17 cellular contexts compared by ENCODE assay signal in the genomic region with DNA sequence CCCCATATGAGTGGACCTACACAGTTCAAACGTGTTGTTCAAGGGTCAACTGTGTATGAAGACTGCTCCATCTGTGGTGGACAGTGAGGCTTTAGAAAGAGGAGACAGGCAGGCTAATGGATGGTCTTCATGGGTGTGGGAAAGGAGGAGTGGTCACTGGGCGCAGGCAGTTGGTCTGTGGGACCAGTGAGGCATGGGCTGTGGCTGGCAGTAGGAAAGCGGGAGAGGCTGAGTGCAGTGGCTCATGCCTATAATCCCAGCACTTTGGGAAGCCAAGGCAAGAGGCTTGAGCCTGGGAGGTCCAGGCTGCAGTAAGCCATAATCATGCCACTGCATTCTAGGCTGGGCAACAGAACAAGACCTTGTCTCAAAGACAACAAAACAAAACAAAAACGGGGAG. TPM values are rescaled to one million over a fixed set of nuclear protein-coding genes. Genes with fewer than 3 reads are reported as not detected.
DNase-seq lines count a peak whose midpoint lies in the region; ATAC-seq, FAIRE-seq and TF ChIP-seq lines count a peak whose summit lies in the region.
"Had no signal": no experiment of that assay in that cellular context is flagged by ENCODE, and none has a peak within 500 bp of the region (broad histone marks: within the 10 kb centered on the region; RNA-seq: fewer than 3 reads in every experiment).

No MANE protein-coding gene starts in this region.

- H3K36me3 ChIP-seq in HEK293 (ENCODE audit: control insufficient read depth in 2 of 2, insufficient read depth in 1 of 2, low read length in 2 of 2) (peaks cover 0 to under 1% of the 10 kb centered on the region in 2 experiments; a peak in 1 of 3 replicates), astrocyte (ENCODE audit: insufficient read depth, low read length) (no peaks in the 10 kb centered on the region), neuronal stem cell (replicated peaks in 1 of 2; ENCODE audit: control insufficient read depth in 2 of 2, insufficient read depth in 2 of 2, low read length in 2 of 2) (peaks cover 2 to 17% of the 10 kb centered on the region in 2 donors), SJCRH30 (no peaks in the 10 kb centered on the region)

- H2BK12ac ChIP-seq in neuronal stem cell (ENCODE audit: low read length): no peak overlapping the region

- H2AK5ac ChIP-seq in neuronal stem cell (ENCODE audit: low read depth, low read length): no peak overlapping the region

- H3K27me3 ChIP-seq in astrocyte (ENCODE audit: insufficient read depth, low read length): no peaks in the 10 kb centered on the region
- peaks cover 0 to 15% (median 0%) of the 10 kb centered on the region in 3 experiments for H3K27me3 ChIP-seq in neuronal stem cell (ENCODE audit: control insufficient read depth in 3 of 3, insufficient read depth in 3 of 3, low read depth in 1 of 3, low read length in 3 of 3)
- no peaks in the 10 kb centered on the region for H3K27me3 ChIP-seq in SJCRH30

- H3K9me3 Mint-ChIP-seq in CD14-positive monocyte (peaks cover 0 to 16% (median 5%) of the 10 kb centered on the region in 7 donors), astrocyte (ENCODE audit: unreplicated experiment) (no peaks in the 10 kb centered on the region)

- H3K27me3 Mint-ChIP-seq in CD14-positive monocyte (ENCODE audit: low read depth in 3 of 3): peaks cover 28 to 44% (median 40%) of the 10 kb centered on the region in 3 donors
- H3K27me3 Mint-ChIP-seq in astrocyte (ENCODE audit: low read depth, unreplicated experiment): peaks cover 27% of the 10 kb centered on the region

- H3K9ac ChIP-seq in astrocyte (ENCODE audit: low read length) (no peak overlapping the region), neuronal stem cell (ENCODE audit: low read depth, low read length, poor library complexity) (peak overlapping the region; percentile 27)

- CTCF ChIA-PET in HEK293 (lab: Yijun Ruan, JAX): interaction anchor here (1.3 kb wide), 1 partner anchor 17 kb away, joined by 4 read pairs; no protein-coding TSS in a partner anchor

- no peak for ATAC-seq in HG03457 (IDR thresholded peaks at IDR 0.05; ENCODE audit: unreplicated experiment)
- no peak for ATAC-seq in HG03378 (IDR thresholded peaks at IDR 0.05; ENCODE audit: unreplicated experiment)

- H3K36me3 Mint-ChIP-seq in CD14-positive monocyte (peaks cover 18 to 33% of the 10 kb centered on the region in 2 donors), astrocyte (ENCODE audit: low read depth, unreplicated experiment) (peaks cover 1% of the 10 kb centered on the region)

- H3K18ac ChIP-seq in neuronal stem cell (ENCODE audit: low read length): no peak overlapping the region

- H3K27ac Mint-ChIP-seq in CD14-positive monocyte: peak overlapping the region; percentile 33 to 97 (median 95)
- H3K27ac Mint-ChIP-seq in astrocyte (ENCODE audit: unreplicated experiment): peak overlapping the region; percentile 63

- H3K27ac ChIP-seq in HEK293 (ENCODE audit: extremely low read depth, low read depth, low read length) (no peak overlapping the region), astrocyte (ENCODE audit: low read depth, low read length) (no peak overlapping the region), neuronal stem cell (replicated peaks; ENCODE audit: low read length) (no peak overlapping the region), SJCRH30 (no peak overlapping the region)

- H3K4me3 Mint-ChIP-seq in CD14-positive monocyte (peak overlapping the region; percentile 86 to 99), astrocyte (ENCODE audit: unreplicated experiment) (peak overlapping the region; percentile 23)

- H3K9me3 ChIP-seq in HEK293 (ENCODE audit: control insufficient read depth, insufficient read depth, low read depth, low read length) (no peaks in the 10 kb centered on the region), astrocyte (ENCODE audit: insufficient read depth, low read depth, low read length) (no peaks in the 10 kb centered on the region), neuronal stem cell (replicated peaks in 1 of 2; ENCODE audit: control insufficient read depth in 2 of 2, insufficient read depth in 1 of 2, low read depth in 1 of 2, low read length in 2 of 2) (no peaks in the 10 kb centered on the region), SJCRH30 (replicated peaks) (no peaks in the 10 kb centered on the region)

- H3K4me3 ChIP-seq in HEK293 (ENCODE audit: low read depth, low read length) (no peak overlapping the region), astrocyte (ENCODE audit: insufficient read depth, low read depth, low read length) (no peak overlapping the region), neuronal stem cell (ENCODE audit: low read length in 2 of 2) (no peak overlapping the region), SJCRH30 (no peak overlapping the region)

- H3K79me2 ChIP-seq in astrocyte (ENCODE audit: insufficient read depth, low read length): no peaks in the 10 kb centered on the region

- H4K91ac ChIP-seq in neuronal stem cell (ENCODE audit: low read depth, low read length, poor library complexity): no peak overlapping the region

- no peak for FAIRE-seq in astrocyte (lab: Jason Lieb, UNC)
- FAIRE-seq: HTR-8/SVneo had no signal

- no peak overlapping the region for H3K14ac ChIP-seq in neuronal stem cell (ENCODE audit: low read length)

- no peak overlapping the region for H3K4me2 ChIP-seq in astrocyte (ENCODE audit: low read length)
- no peak overlapping the region for H3K4me2 ChIP-seq in neuronal stem cell (ENCODE audit: insufficient read depth, low read length, poor library complexity, severe bottlenecking)

- H2BK5ac ChIP-seq in neuronal stem cell (ENCODE audit: low read length): no peak overlapping the region

- H2BK15ac ChIP-seq in neuronal stem cell (ENCODE audit: low read length): no peak overlapping the region

- no peak overlapping the region for H2BK120ac ChIP-seq in neuronal stem cell (ENCODE audit: low read depth, low read length)

- no peak for DNase-seq in CD14-positive monocyte (ENCODE audit: low spot score)
- no peak for DNase-seq in astrocyte (ENCODE audit: low read depth)
- DNase-seq in neuronal stem cell (ENCODE audit: low spot score): no peak
- DNase-seq in SJCRH30: no peak
- no peak for DNase-seq in NCI-H345 treated with DMSO at 0.1 percent for 48 hours (lab: John Stamatoyannopoulos, UW; ENCODE audit: unreplicated experiment)
- DNase-seq: activated CD4-positive, CD25-positive, alpha-beta regulatory T cell treated with anti-CD3 and anti-CD28 coated beads, Interleukin-2, amount 50 U/mL, for 72 hours; amniotic stem cell; DMS 273 treated with DMSO at 0.1 percent for 48 hours; NCI-H1105 treated with DMSO at 0.1 percent for 48 hours; NCI-H524; SHP77 treated with DMSO at 0.1 percent for 48 hours; stimulated activated CD4-positive, alpha-beta T cell treated with anti-CD3 and anti-CD28 coated beads, Interleukin-4, amount 100 ng/mL, for 1 hour had no signal

- H3K4me1 Mint-ChIP-seq in CD14-positive monocyte: peaks cover 58% of the 10 kb centered on the region
- peaks cover 4% of the 10 kb centered on the region for H3K4me1 Mint-ChIP-seq in astrocyte (ENCODE audit: low read depth, unreplicated experiment)

- no peaks in the 10 kb centered on the region for H3K79me1 ChIP-seq in neuronal stem cell (ENCODE audit: low read depth, low read length)

- H2AFZ ChIP-seq in astrocyte (ENCODE audit: low read depth, low read length) (no peak overlapping the region), neuronal stem cell (ENCODE audit: low read length) (no peak overlapping the region)

- H3K4ac ChIP-seq in neuronal stem cell (ENCODE audit: low read length): no peak overlapping the region

- no CpG with 5 or more reads among the region's 4 CpGs for WGBS in neuronal stem cell (ENCODE audit: extremely low coverage in 2 of 2, insufficient read length in 2 of 2, insufficient replicate concordance in 1 of 2), 2 donors

- no peak overlapping the region for H4K8ac ChIP-seq in neuronal stem cell (ENCODE audit: low read depth, low read length)

- POLR2A ChIA-PET in HEK293 (lab: Yijun Ruan, JAX): no interaction called here

- TF ChIP-seq CTCF in CD14-positive monocyte (IDR thresholded peaks at IDR 0.05): no peak
- no peak for TF ChIP-seq CTCF in HEK293 (tag by site-specific recombination; IDR thresholded peaks at IDR 0.05)
- no peak for TF ChIP-seq CTCF in astrocyte (IDR thresholded peaks at IDR 0.05; ENCODE audit: insufficient read depth, low read depth, low read length)

- H3K23ac ChIP-seq in neuronal stem cell (ENCODE audit: low read depth, low read length, poor library complexity): no peak overlapping the region

- H4K20me1 ChIP-seq in astrocyte (ENCODE audit: insufficient read depth, low read length): peaks cover 26% of the 10 kb centered on the region

- intact Hi-C loops in CD14-positive monocyte (cut with micrococcal nuclease): no loop called here

- H3K4me1 ChIP-seq in HEK293 (ENCODE audit: control insufficient read depth, insufficient read depth, low read length): peaks cover 11% of the 10 kb centered on the region; the same call in 1 of the 2 replicates
- peaks cover 14% of the 10 kb centered on the region for H3K4me1 ChIP-seq in astrocyte (ENCODE audit: insufficient read depth, low read length)
- peaks cover 8 to 17% of the 10 kb centered on the region in 2 donors for H3K4me1 ChIP-seq in neuronal stem cell (ENCODE audit: control insufficient read depth in 2 of 2, insufficient read depth in 1 of 2, low read depth in 1 of 2, low read length in 2 of 2)
- H3K4me1 ChIP-seq in SJCRH30: peaks cover 7% of the 10 kb centered on the region

TF ChIP-seq in HEK293, 187 proteins besides CTCF, POLR2A, EP300 and RAD21 (continues in another document):
- peak; percentile 8; the same call in 1 of the 2 replicates for TF ChIP-seq GLIS1 (tag by site-specific recombination; IDR thresholded peaks at IDR 0.05)

RNA-seq across cellular contexts. Expression of a gene that starts 2.0 kb away (rescaled TPM):
- polyA plus RNA-seq in CD14-positive monocyte: 10 to 100 TPM; 10.1 to 41.4 TPM
- total RNA-seq in astrocyte: 1.6 and 2.3 TPM in 2 replicates
- 46.2 TPM for polyA plus RNA-seq in neuronal stem cell (2013, experiment 1 of 2)
- polyA plus RNA-seq in neuronal stem cell (2013, experiment 2 of 2): 44.5 TPM
- total RNA-seq in SJCRH30 (2014; rRNA removed; shearing (Covaris generic)): 9.2 and 10.0 TPM in 2 replicates

RNA-seq across cellular contexts. Expression of a gene that starts 20.5 kb away (rescaled TPM):
- 10 to 100 TPM; 20.5 to 26.4 TPM for polyA plus RNA-seq in CD14-positive monocyte
- 54.2 and 60.4 TPM in 2 replicates for total RNA-seq in astrocyte
- 16.4 TPM for polyA plus RNA-seq in neuronal stem cell (2013, experiment 1 of 2)
- polyA plus RNA-seq in neuronal stem cell (2013, experiment 2 of 2): 15.2 TPM
- 48.6 and 52.1 TPM in 2 replicates for total RNA-seq in SJCRH30 (2014; rRNA removed; shearing (Covaris generic))

RNA-seq across cellular contexts. Expression of a gene that starts 30.2 kb away (rescaled TPM):
- polyA plus RNA-seq in CD14-positive monocyte: not detected
- total RNA-seq in astrocyte: 0.18 TPM in 1 of 2 replicates, not detected in the other
- polyA plus RNA-seq in neuronal stem cell (2013, experiment 1 of 2): 0.38 TPM
- polyA plus RNA-seq in neuronal stem cell (2013, experiment 2 of 2): 0.18 TPM
- total RNA-seq in SJCRH30 (2014; rRNA removed; shearing (Covaris generic)): not detected in 2 replicates
- total RNA-seq: subcutaneous adipose tissue had no signal

RNA-seq across cellular contexts. Expression of a gene that starts 42.5 kb away (rescaled TPM):
- 1 to 10 TPM in 1 of 2 donors, under 1 TPM in 1; 0.63 to 1.6 TPM for polyA plus RNA-seq in CD14-positive monocyte
- total RNA-seq in astrocyte: 9.6 and 12.4 TPM in 2 replicates
- polyA plus RNA-seq in neuronal stem cell (2013, experiment 1 of 2): 11.1 TPM
- 10.9 TPM for polyA plus RNA-seq in neuronal stem cell (2013, experiment 2 of 2)
- total RNA-seq in SJCRH30 (2014; rRNA removed; shearing (Covaris generic)): 3.3 and 4.5 TPM in 2 replicates
